8 cellular contexts compared by ENCODE assay signal in the genomic region with DNA sequence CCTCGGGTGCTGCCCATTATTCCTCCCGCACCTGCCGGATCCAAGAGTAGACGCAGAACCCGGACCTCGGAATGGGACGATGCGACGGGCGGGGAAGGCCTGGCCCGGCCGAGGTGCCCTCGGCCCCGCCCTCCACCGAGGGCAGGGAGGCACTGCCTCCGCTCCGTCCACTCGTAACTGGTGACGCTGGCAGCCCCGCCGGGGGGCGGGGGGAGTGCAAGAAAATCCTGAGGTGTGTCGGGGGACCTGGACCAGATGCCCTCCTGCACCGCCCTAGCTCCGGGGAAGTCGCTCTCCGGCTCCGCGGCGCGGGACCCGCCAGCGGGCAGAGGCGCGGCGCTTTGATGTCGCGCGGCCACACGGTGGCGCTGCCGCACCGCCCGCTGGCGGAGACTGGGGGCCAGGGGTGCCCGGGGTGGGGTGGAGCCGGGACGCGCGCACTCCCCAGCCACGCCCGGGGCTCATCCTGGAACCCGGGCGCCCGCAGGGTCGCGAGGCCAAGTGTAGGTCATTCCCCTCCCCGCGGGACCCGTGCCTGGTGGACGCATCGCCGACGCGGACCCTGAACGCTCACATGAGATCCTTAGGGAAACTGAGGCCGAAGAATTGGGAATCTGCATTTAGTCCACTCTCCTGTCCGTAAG.
DNase-seq lines count a peak whose midpoint lies in the region; ATAC-seq and TF ChIP-seq lines count a peak whose summit lies in the region.

No MANE protein-coding gene starts in this region.

- peaks cover 23% of the 10 kb centered on the region for H3K4me1 ChIP-seq in left ventricle myocardium inferior
- peaks cover 5% of the 10 kb centered on the region for H3K4me1 ChIP-seq in upper lobe of right lung

- peak; percentile 32 for DNase-seq in Ammon's horn (ENCODE audit: low spot score)
- peak; percentile 16 for DNase-seq in SK-MEL-5 (ENCODE audit: low read depth, low spot score)
- DNase-seq in activated naive CD8-positive, alpha-beta T cell treated with anti-CD3 and anti-CD28 coated beads, Interleukin-2, amount 10 ng/mL, durations not matched to agents 7 days and 5 days, result peak; percentile 84
- peak; percentile 38 for DNase-seq in left ventricle myocardium inferior
- peak; percentile 10 for DNase-seq in pons (ENCODE audit: low spot score)
- peak; percentile 79 for DNase-seq in upper lobe of right lung

- intact Hi-C loops in left ventricle myocardium inferior (cut with micrococcal nuclease), result no loop called here
- intact Hi-C loops in upper lobe of right lung (cut with DNase I), result no loop called here

- peaks cover 3% of the 10 kb centered on the region for H3K4me1 Mint-ChIP-seq in activated naive CD8-positive, alpha-beta T cell treated with anti-CD3 and anti-CD28 coated beads, Interleukin-2, amount 10 ng/mL, durations not matched to agents 7 days and 5 days

- no peak overlapping the region for H3K27ac Mint-ChIP-seq in activated naive CD8-positive, alpha-beta T cell treated with anti-CD3 and anti-CD28 coated beads, Interleukin-2, amount 10 ng/mL, durations not matched to agents 7 days and 5 days

- H3K27me3 ChIP-seq in left ventricle myocardium inferior (ENCODE audit: low read depth) (peaks cover 97% of the 10 kb centered on the region), upper lobe of right lung (peaks cover 32% of the 10 kb centered on the region)

- H3K36me3 Mint-ChIP-seq in activated naive CD8-positive, alpha-beta T cell treated with anti-CD3 and anti-CD28 coated beads, Interleukin-2, amount 10 ng/mL, durations not matched to agents 7 days and 5 days, result no peaks in the 10 kb centered on the region

- POLR2A ChIA-PET in activated naive CD8-positive, alpha-beta T cell treated with anti-CD3 and anti-CD28 coated beads, Interleukin-2, amount 10 ng/mL, durations not matched to agents 7 days and 5 days (lab: Charles Lee), result no interaction called here

- H3K4me3 ChIP-seq in left ventricle myocardium inferior, result peak overlapping the region; percentile 71
- peak overlapping the region; percentile 52 for H3K4me3 ChIP-seq in upper lobe of right lung

- H3K9me3 Mint-ChIP-seq in activated naive CD8-positive, alpha-beta T cell treated with anti-CD3 and anti-CD28 coated beads, Interleukin-2, amount 10 ng/mL, durations not matched to agents 7 days and 5 days, result no peaks in the 10 kb centered on the region

- H3K9me3 ChIP-seq in left ventricle myocardium inferior (replicated peaks) (no peaks in the 10 kb centered on the region), upper lobe of right lung (no peaks in the 10 kb centered on the region)

- H3K27ac ChIP-seq in left ventricle myocardium inferior (replicated peaks), result no peak overlapping the region
- H3K27ac ChIP-seq in upper lobe of right lung, result no peak overlapping the region

- in situ Hi-C loops in SK-MEL-5 (cut with HindIII; ENCODE audit: low pct_unique_long_range_greater_than_20kb, low sequenced_read_pairs), result no loop called here

- TF ChIP-seq CTCF in left ventricle myocardium inferior (IDR thresholded peaks at IDR 0.05; ENCODE audit: borderline replicate concordance) (peak; percentile 86), upper lobe of right lung (IDR thresholded peaks at IDR 0.05) (peak; percentile 75)

- peak overlapping the region; percentile 72 for H3K4me3 Mint-ChIP-seq in activated naive CD8-positive, alpha-beta T cell treated with anti-CD3 and anti-CD28 coated beads, Interleukin-2, amount 10 ng/mL, durations not matched to agents 7 days and 5 days

- ATAC-seq in GM19043 (IDR thresholded peaks at IDR 0.05; ENCODE audit: low read depth, unreplicated experiment) (peak; percentile 80), HG03196 (IDR thresholded peaks at IDR 0.05; ENCODE audit: unreplicated experiment) (peak; percentile 72), upper lobe of right lung (peak; percentile 91)
- ATAC-seq in activated naive CD8-positive, alpha-beta T cell treated with anti-CD3 and anti-CD28 coated beads, Interleukin-2, amount 10 ng/mL, durations not matched to agents 7 days and 5 days (ENCODE audit: low read depth), result peak; percentile 92

- H3K36me3 ChIP-seq in left ventricle myocardium inferior (no peaks in the 10 kb centered on the region), upper lobe of right lung (no peaks in the 10 kb centered on the region)

- peaks cover 62% of the 10 kb centered on the region for H3K27me3 Mint-ChIP-seq in activated naive CD8-positive, alpha-beta T cell treated with anti-CD3 and anti-CD28 coated beads, Interleukin-2, amount 10 ng/mL, durations not matched to agents 7 days and 5 days

Comparison
In these comparisons a context has a peak if more than half of its experiments do, and no peak if none do; other contexts are left out.
1. DNase-seq: peak in every context shown above with its lines; median percentile 84 in activated naive CD8-positive, alpha-beta T cell treated with anti-CD3 and anti-CD28 coated beads, Interleukin-2, amount 10 ng/mL, durations not matched to agents 7 days and 5 days; 79 in upper lobe of right lung; 38 in left ventricle myocardium inferior; 32 in Ammon's horn; 16 in SK-MEL-5; 10 in pons.